Comparison of ENCODE assay signal across 9 cellular contexts in genomic region chr2:19667085-19667484, GRCh38.
DNase-seq lines count a peak whose midpoint lies in the region; FAIRE-seq and TF ChIP-seq lines count a peak whose summit lies in the region.
"Had no signal": no experiment of that assay in that cellular context is flagged by ENCODE, and none has a peak within 500 bp of the region (broad histone marks: within the 10 kb centered on the region; RNA-seq: fewer than 3 reads in every experiment).

No MANE protein-coding gene starts in this region.

- H3K9ac ChIP-seq in keratinocyte (ENCODE audit: control insufficient read depth, extremely low read depth, insufficient read depth, low read length) = no peak overlapping the region

- dilution Hi-C loops in keratinocyte (cut with MboI; ENCODE audit: extremely low pct_ligation_motif_present, low sequenced_read_pairs) = no loop called here

- H4K20me1 ChIP-seq in keratinocyte (ENCODE audit: control insufficient read depth, extremely low read depth, insufficient read depth, low read length) = no peaks in the 10 kb centered on the region

- H3K9me3 ChIP-seq in AG04450 (ENCODE audit: control insufficient read depth, insufficient read depth, low read length) = no peaks in the 10 kb centered on the region
- H3K9me3 ChIP-seq in WERI-Rb-1 (ENCODE audit: severe bottlenecking) = no peaks in the 10 kb centered on the region
- H3K9me3 ChIP-seq in keratinocyte (ENCODE audit: control insufficient read depth, low read depth, low read length) = no peaks in the 10 kb centered on the region

- H3K27me3 ChIP-seq in AG04450 (ENCODE audit: control insufficient read depth, insufficient read depth, low read length) = no peaks in the 10 kb centered on the region
- H3K27me3 ChIP-seq in WERI-Rb-1 (ENCODE audit: insufficient read depth, low read depth, severe bottlenecking) = peaks cover 51% of the 10 kb centered on the region
- no peaks in the 10 kb centered on the region for H3K27me3 ChIP-seq in keratinocyte (ENCODE audit: control insufficient read depth, extremely low read depth, insufficient read depth, low read length)

- POLR2A ChIA-PET in AG04450 (lab: Yijun Ruan, JAX) = no interaction called here

- H3K4me2 ChIP-seq in keratinocyte (ENCODE audit: control insufficient read depth, extremely low read depth, insufficient read depth, low read depth, low read length) = no peak overlapping the region

- no peaks in the 10 kb centered on the region for H3K4me1 ChIP-seq in keratinocyte (ENCODE audit: control insufficient read depth, extremely low read depth, insufficient read depth, low read length)

- H3K36me3 ChIP-seq in WERI-Rb-1 = no peaks in the 10 kb centered on the region
- no peaks in the 10 kb centered on the region for H3K36me3 ChIP-seq in keratinocyte (ENCODE audit: control insufficient read depth in 2 of 2, extremely low read depth in 1 of 2, insufficient read depth in 2 of 2, low read length in 2 of 2)

- TF ChIP-seq CTCF in AG04450 (IDR thresholded peaks at IDR 0.05; ENCODE audit: low read depth, low read length) (peak; percentile 56), WERI-Rb-1 (IDR thresholded peaks at IDR 0.05; ENCODE audit: low read depth, low read length) (0 out of 2 replicates have a peak, but pooled peaks have one; percentile 5), keratinocyte (optimal IDR thresholded peaks at IDR 0.05 in 1 of 3, IDR thresholded peaks at IDR 0.05 in 1 of 3, conservative IDR thresholded peaks at IDR 0.05 in 1 of 3; ENCODE audit: extremely low read depth in 1 of 3, insufficient read depth in 2 of 3, low read length in 3 of 3) (peak in 2 of 3 experiments; percentile 22 to 37)

- no peak overlapping the region for H3K4me3 ChIP-seq in AG04450 (ENCODE audit: low read depth, low read length)
- no peak overlapping the region for H3K4me3 ChIP-seq in WERI-Rb-1 (ENCODE audit: low read depth, low read length)
- no peak overlapping the region for H3K4me3 ChIP-seq in keratinocyte (ENCODE audit: control insufficient read depth in 2 of 3, extremely low read depth in 1 of 3, insufficient read depth in 2 of 3, low read depth in 1 of 3, low read length in 3 of 3)

- DNase-seq in AG04450 (ENCODE audit: low read depth, low spot score) (peak; percentile 7), HT1080 (ENCODE audit: low read depth) (peak; percentile 53), WERI-Rb-1 (no peak), keratinocyte (ENCODE audit: low read depth, low spot score) (no peak), GDM1 (lab: John Stamatoyannopoulos, UW) (no peak), anterior cingulate cortex (lab: John Stamatoyannopoulos, UW) (no peak), NCI-H1048 (lab: John Stamatoyannopoulos, UW) (no peak), KG1 (lab: John Stamatoyannopoulos, UW) (no peak)

- no peak for FAIRE-seq in keratinocyte (lab: Jason Lieb, UNC)
- FAIRE-seq: G401.6 had no signal

- no peak overlapping the region for H2AFZ ChIP-seq in keratinocyte (ENCODE audit: control insufficient read depth, low read length)

- no peaks in the 10 kb centered on the region for H3K9me1 ChIP-seq in keratinocyte (ENCODE audit: control insufficient read depth, extremely low read depth, insufficient read depth, low read length)

- H3K27ac ChIP-seq in AG04450 (ENCODE audit: low read depth, low read length) (no peak overlapping the region), WERI-Rb-1 (no peak overlapping the region), keratinocyte (ENCODE audit: control insufficient read depth, insufficient read depth, low read length) (no peak overlapping the region)

- H3K79me2 ChIP-seq in keratinocyte (ENCODE audit: control insufficient read depth, insufficient read depth, low read length) = no peaks in the 10 kb centered on the region

- CTCF ChIA-PET in AG04450 (lab: Charles Lee) = interaction anchor here (0.6 to 4.6 kb wide), 3 partner anchors 11 to 298 kb away, joined by 6 to 29 read pairs (median 6); no protein-coding TSS in a partner anchor

Comparison
In these comparisons a context has a peak if more than half of its experiments do, and no peak if none do; other contexts are left out.
1. DNase-seq: peak in AG04450 (single experiment) and HT1080 (single experiment); none in WERI-Rb-1 (single experiment), keratinocyte (single experiment), GDM1 (single experiment), anterior cingulate cortex (0 of 58), NCI-H1048 (single experiment) and KG1 (single experiment).
2. CTCF ChIP-seq: peak in every context shown above with its lines; median percentile 56 in AG04450; 30 in keratinocyte; 5 in WERI-Rb-1.